In genomic region chr5:103408408-103408807, GRCh38 we compare ENCODE assay signal across 15 cellular contexts.
"Had no signal": no experiment of that assay in that cellular context is flagged by ENCODE, and none has a peak within 500 bp of the region (broad histone marks: within the 10 kb centered on the region; RNA-seq: fewer than 3 reads in every experiment).

No MANE protein-coding gene starts in this region.

- ATAC-seq: esophagus mucosa, left cardiac atrium had no signal

- DNase-seq: activated CD4-positive, alpha-beta memory T cell treated with anti-CD3 and anti-CD28 coated beads, Interleukin-2, amount 10 ng/mL, durations not matched to agents 7 days and 5 days; activated CD4-positive, alpha-beta T cell treated with anti-CD3 and anti-CD28 coated beads for 1 hour; activated gamma-delta T cell treated with Interleukin-2 at 50 U/mL for 16 hours; activated naive CD8-positive, alpha-beta T cell treated with anti-CD3 and anti-CD28 coated beads for 36 hours; activated T-cell treated with anti-CD3 and anti-CD28 coated beads, Interleukin-2, amount 50 U/mL, for 48 hours; brain microvascular endothelial cell; glutamatergic neuron; immature natural killer cell; left cardiac atrium; naive B cell; posterior cingulate gyrus; stimulated activated CD4-positive, alpha-beta T cell treated with anti-CD3 and anti-CD28 coated beads, Interleukin-15, amount 100 ng/mL, for 24 hours; stimulated activated CD4-positive, alpha-beta T cell treated with anti-CD3 and anti-CD28 coated beads, Interleukin-4, amount 100 ng/mL, for 24 hours; testis had no signal
